ENCODE assay signal across 1 cellular context in genomic region chr7:27172388-27172774, GRCh38.
TF ChIP-seq lines count a peak whose summit lies in the region.

No MANE protein-coding gene starts in this region.

TF ChIP-seq in HepG2, 621 proteins besides CTCF, POLR2A, EP300 and RAD21:
- TF ChIP-seq ZNF350 (CRISPR knock-in tag; IDR thresholded peaks at IDR 0.05; ENCODE audit: borderline replicate concordance, low read depth) (no peak), ZNF17 (CRISPR knock-in tag; IDR thresholded peaks at IDR 0.05) (no peak), MEF2D (CRISPR knock-in tag; IDR thresholded peaks at IDR 0.05) (no peak), ZNF790 (CRISPR knock-in tag; IDR thresholded peaks at IDR 0.05; ENCODE audit: borderline replicate concordance) (no peak), ZNF468 (CRISPR knock-in tag; IDR thresholded peaks at IDR 0.05) (no peak), FOXA1 (IDR thresholded peaks at IDR 0.05) (no peak), FOXA1 (CRISPR knock-in tag; IDR thresholded peaks at IDR 0.05) (no peak), ZBTB3 (CRISPR knock-in tag; IDR thresholded peaks at IDR 0.05; ENCODE audit: borderline replicate concordance, low read depth) (no peak), ZNF263 (CRISPR knock-in tag; IDR thresholded peaks at IDR 0.05) (no peak)
